Comparison of ENCODE assay signal across 21 cellular contexts in the genomic region with DNA sequence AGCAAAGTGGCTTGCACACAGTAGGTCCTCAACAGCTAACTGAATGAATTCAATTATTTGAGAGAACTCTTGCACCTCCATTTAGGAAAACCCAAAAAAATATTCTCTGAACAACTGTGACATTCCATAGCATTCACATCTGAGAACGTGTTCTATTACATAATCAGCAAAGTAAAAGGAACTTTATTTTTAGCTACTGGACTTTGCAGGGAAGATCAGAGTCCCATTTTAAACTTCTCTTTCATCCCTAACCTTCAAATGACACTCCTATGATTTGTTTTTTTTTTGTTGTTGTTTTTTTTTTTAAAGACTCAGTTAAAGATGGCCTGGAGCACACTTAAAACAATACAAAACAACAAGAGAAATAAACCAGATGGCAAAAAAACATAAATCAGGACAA. TPM values are rescaled to one million over a fixed set of nuclear protein-coding genes. Genes with fewer than 3 reads are reported as not detected.
DNase-seq lines count a peak whose midpoint lies in the region; ATAC-seq, FAIRE-seq and TF ChIP-seq lines count a peak whose summit lies in the region.
"Had no signal": no experiment of that assay in that cellular context is flagged by ENCODE, and none has a peak within 500 bp of the region (broad histone marks: within the 10 kb centered on the region; RNA-seq: fewer than 3 reads in every experiment).

No MANE protein-coding gene starts in this region.

- H3K9ac ChIP-seq in adipocyte (ENCODE audit: low read length) = peak overlapping the region; percentile 30
- H3K9ac ChIP-seq: BLaER1 treated with 17β-estradiol and CSF1 and Interleukin-3, amounts not matched to agents 10 nM and 100 nM had no signal

- H3K9me3 ChIP-seq in adipocyte (ENCODE audit: control insufficient read depth, low read length) (peaks cover 11% of the 10 kb centered on the region), left lung (no peaks in the 10 kb centered on the region), aorta (ENCODE audit: control insufficient read depth, low read length) (no peaks in the 10 kb centered on the region)

- FAIRE-seq in colon (lab: Jason Lieb, UNC) = peak; percentile 94
- FAIRE-seq: GM12878, GM19239 had no signal

- no peak for DNase-seq in adipocyte (ENCODE audit: low read depth)
- no peak for DNase-seq in left lung
- peak; percentile 11 for DNase-seq in superior temporal gyrus (ENCODE audit: extremely low spot score)
- no peak for DNase-seq in aorta
- no peak for DNase-seq in kidney glomerular epithelial cell (lab: John Stamatoyannopoulos, UW)
- DNase-seq: Calu3; CD8-positive, alpha-beta T cell; EL; NCI-H1092 treated with DMSO at 0.1 percent for 48 hours; NCI-H146; NCI-H2029 treated with DMSO at 0.1 percent for 48 hours; NCI-H2171; NCI-H526; PC-3; RPMI8226 had no signal

- no peak for ATAC-seq in left lung
- ATAC-seq in GM18870 (IDR thresholded peaks at IDR 0.05; ENCODE audit: unreplicated experiment) = no peak
- no peak for ATAC-seq in aorta (ENCODE audit: low FRiP score)
- ATAC-seq: CD8-positive, alpha-beta T cell; GM12878; GM23338; PC-3 had no signal

- intact Hi-C loops in left lung (cut with DNase I) = no loop called here
- intact Hi-C loops in aorta (cut with DNase I) = no loop called here

- H3K27ac ChIP-seq in left lung (peak overlapping the region; percentile 18 to 28), aorta (ENCODE audit: low read depth in 1 of 2, low read length in 2 of 2) (no peak overlapping the region)
- H3K27ac ChIP-seq: BLaER1 treated with 17β-estradiol and CSF1 and Interleukin-3, amounts not matched to agents 10 nM and 100 nM had no signal

- H3K4me3 ChIP-seq in adipocyte (ENCODE audit: low read length) = peak overlapping the region; percentile 18
- H3K4me3 ChIP-seq in left lung = no peak overlapping the region
- no peak overlapping the region for H3K4me3 ChIP-seq in aorta (ENCODE audit: low read length in 2 of 2)
- H3K4me3 ChIP-seq: BLaER1 treated with 17β-estradiol and CSF1 and Interleukin-3, amounts not matched to agents 10 nM and 100 nM; GM12878; GM23338 had no signal

- no peak for TF ChIP-seq CTCF in left lung (IDR thresholded peaks at IDR 0.05)

- peaks cover 10% of the 10 kb centered on the region for H3K27me3 ChIP-seq in adipocyte (replicated peaks; ENCODE audit: control insufficient read depth, insufficient read depth, low read length)
- no peaks in the 10 kb centered on the region for H3K27me3 ChIP-seq in left lung
- H3K27me3 ChIP-seq in aorta (ENCODE audit: control insufficient read depth in 1 of 2, insufficient read depth in 2 of 2, low read length in 1 of 2) = no peaks in the 10 kb centered on the region

- H3K4me1 ChIP-seq in adipocyte (ENCODE audit: control insufficient read depth, insufficient read depth, low read length) (peaks cover 54% of the 10 kb centered on the region), left lung (no peaks in the 10 kb centered on the region), aorta (ENCODE audit: control insufficient read depth in 1 of 2, insufficient read depth in 2 of 2, low read length in 2 of 2) (no peaks in the 10 kb centered on the region)
- H3K4me1 ChIP-seq: BLaER1 treated with 17β-estradiol and CSF1 and Interleukin-3, amounts not matched to agents 10 nM and 100 nM had no signal

- WGBS in aorta, 2 donors = 1 to 5% methylated on average over 1 of the region's 1 CpG

- H3K36me3 ChIP-seq in adipocyte (ENCODE audit: control insufficient read depth, insufficient read depth, low read length, severe bottlenecking) (no peaks in the 10 kb centered on the region), left lung (no peaks in the 10 kb centered on the region), aorta (ENCODE audit: control insufficient read depth in 1 of 2, insufficient read depth in 2 of 2, low read length in 1 of 2) (no peaks in the 10 kb centered on the region)
- H3K36me3 ChIP-seq: BLaER1 treated with 17β-estradiol and CSF1 and Interleukin-3, amounts not matched to agents 10 nM and 100 nM had no signal

RNA-seq across cellular contexts. Expression of gene RAI2, which starts 30.9 kb away (rescaled TPM):
- total RNA-seq in left lung (10 to 100 TPM; 17.3 to 20.6 TPM), aorta (10 to 100 TPM; 24.9 to 32.2 TPM)
- 10 to 100 TPM; 26.8 to 32.2 TPM for polyA plus RNA-seq in aorta
- total RNA-seq: GM12878 had no signal
- polyA plus RNA-seq: GM12878 had no signal

Comparison
In these comparisons a context has a peak if more than half of its experiments do, and no peak if none do; other contexts are left out.
1. H3K27ac ChIP-seq: peak in left lung (2 of 2); none in aorta (0 of 2).